19 cellular contexts compared by ENCODE assay signal in the genomic region with DNA sequence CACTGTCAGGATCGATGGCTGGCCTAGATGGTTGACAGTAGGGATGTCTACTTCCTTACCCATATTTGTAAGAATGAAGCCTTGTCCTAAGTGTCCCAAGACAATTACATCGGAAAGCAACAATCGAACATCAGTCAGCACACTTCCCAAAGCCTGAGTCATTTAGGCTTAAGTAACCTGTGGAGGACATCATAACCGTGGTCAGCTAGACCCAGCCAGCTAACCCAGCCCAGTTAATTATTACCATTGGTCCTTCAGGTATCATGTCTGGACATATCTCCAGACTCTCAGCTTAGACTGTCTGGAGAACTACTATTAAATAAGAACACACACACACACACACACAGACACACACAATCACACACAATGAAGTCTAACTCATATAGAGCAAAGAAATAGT.
"Had no signal": no experiment of that assay in that cellular context is flagged by ENCODE, and none has a peak within 500 bp of the region (broad histone marks: within the 10 kb centered on the region; RNA-seq: fewer than 3 reads in every experiment).

No MANE protein-coding gene starts in this region.

- H3K4me1 ChIP-seq: adrenal gland, foreskin keratinocyte, left ventricle myocardium inferior, spleen had no signal

- H3K36me3 ChIP-seq: adrenal gland, cardiac muscle cell, left ventricle myocardium inferior, spleen, WERI-Rb-1 had no signal

- H3K4me3 ChIP-seq: adrenal gland, cardiac muscle cell, left ventricle myocardium inferior, spleen had no signal

- ATAC-seq: activated T-cell treated with anti-CD3 and anti-CD28 coated beads, Interleukin-2, amount 50 U/mL, for 72 hours; foreskin keratinocyte; stimulated activated naive B cell treated with anti-CD40 and anti-IgM and Interleukin-4, amounts not matched to agents 10 μg/mL and 1 μg/mL and 100 μg/mL, for 72 hours had no signal

- H3K27ac ChIP-seq: adrenal gland, cardiac muscle cell, foreskin keratinocyte, left ventricle myocardium inferior, spleen, WERI-Rb-1 had no signal

- DNase-seq: activated CD4-positive, alpha-beta T cell treated with anti-CD3 and anti-CD28 coated beads, Interleukin-2, amount 50 U/mL, for 4 hours; activated effector memory CD4-positive, alpha-beta T cell treated with anti-CD3 and anti-CD28 coated beads, Interleukin-2, amount 50 U/mL, for 16 hours; activated T-cell treated with anti-CD3 and anti-CD28 coated beads, Interleukin-2, amount 50 U/mL, for 72 hours; adrenal gland; dermis blood vessel endothelial cell; effector memory CD4-positive, alpha-beta T cell; glutamatergic neuron; hypothalamus; islet precursor cell; left ventricle myocardium inferior; nephron progenitor cell; occipital lobe; posterior cingulate gyrus; retina; spleen; stimulated activated naive B cell treated with anti-CD40 and anti-IgM and Interleukin-4, amounts not matched to agents 10 μg/mL and 1 μg/mL and 100 μg/mL, for 72 hours; WERI-Rb-1 had no signal

- H3K9me3 ChIP-seq: adrenal gland, left ventricle myocardium inferior, spleen had no signal
